17 cellular contexts compared by ENCODE assay signal in genomic region chr18:24078391-24078790, GRCh38.
DNase-seq lines count a peak whose midpoint lies in the region; ATAC-seq and TF ChIP-seq lines count a peak whose summit lies in the region.
"Had no signal": no experiment of that assay in that cellular context is flagged by ENCODE, and none has a peak within 500 bp of the region (broad histone marks: within the 10 kb centered on the region; RNA-seq: fewer than 3 reads in every experiment).

No MANE protein-coding gene starts in this region.

- H3K4me1 Mint-ChIP-seq in T-helper 17 cell (peaks cover 28% of the 10 kb centered on the region), glutamatergic neuron (ENCODE audit: low read depth, unreplicated experiment) (peaks cover 30% of the 10 kb centered on the region)

- ATAC-seq in left cardiac atrium (no peak), T-helper 17 cell (no peak), left lung (no peak)

- H3K9me3 ChIP-seq in left ventricle myocardium inferior (replicated peaks) (no peaks in the 10 kb centered on the region), T-helper 17 cell (ENCODE audit: control insufficient read depth, low read length, poor library complexity, severe bottlenecking) (no peaks in the 10 kb centered on the region), left lung (no peaks in the 10 kb centered on the region)
- H3K9me3 ChIP-seq: MG63 had no signal

- DNase-seq in left ventricle myocardium inferior (no peak), left cardiac atrium (no peak), T-helper 17 cell (no peak), glutamatergic neuron (no peak), globus pallidus (ENCODE audit: low spot score) (no peak), iPS-NIHi11 (ENCODE audit: low spot score) (no peak), left lung (no peak)
- DNase-seq: DMS 273 treated with DMSO at 0.1 percent for 48 hours; DND-41; H7; Kasumi-1; MG63; NCI-H1092; NCI-H1436 treated with DMSO at 0.1 percent for 48 hours; NCI-H748 treated with DMSO at 0.1 percent for 48 hours; NK-92 treated with Interleukin-12 subunit alpha and Interleukin-12 subunit beta, amount 100 ng/mL, for 24 hours; Right ventricle myocardium superior had no signal

- H3K27me3 Mint-ChIP-seq in T-helper 17 cell (no peaks in the 10 kb centered on the region), glutamatergic neuron (ENCODE audit: unreplicated experiment) (peaks cover 6% of the 10 kb centered on the region)

- H3K27ac Mint-ChIP-seq in T-helper 17 cell = peak overlapping the region; percentile 95
- peak overlapping the region; percentile 89 for H3K27ac Mint-ChIP-seq in glutamatergic neuron (ENCODE audit: unreplicated experiment)

- H3K4me3 Mint-ChIP-seq in T-helper 17 cell (no peak overlapping the region), glutamatergic neuron (ENCODE audit: unreplicated experiment) (peak overlapping the region; percentile 13)

- H3K9me3 Mint-ChIP-seq in glutamatergic neuron (ENCODE audit: unreplicated experiment) = peaks cover 11% of the 10 kb centered on the region

- intact Hi-C loops in left ventricle myocardium inferior (cut with micrococcal nuclease) = no loop called here
- intact Hi-C loops in left cardiac atrium (cut with DNase I) = loop anchor here in 1 of 2 donors (5.0 kb wide), 1 partner anchor 86 kb away; no protein-coding TSS in a partner anchor
- intact Hi-C loops in left lung (cut with DNase I) = no loop called here

- H3K4me1 ChIP-seq in left ventricle myocardium inferior (peaks cover 27% of the 10 kb centered on the region), left lung (peaks cover 4 to 6% of the 10 kb centered on the region in 2 donors)

- H3K36me3 ChIP-seq in left ventricle myocardium inferior (no peaks in the 10 kb centered on the region), left lung (peaks cover 0 to 24% of the 10 kb centered on the region in 2 donors)
- H3K36me3 ChIP-seq: MG63 had no signal

- TF ChIP-seq CTCF in left ventricle myocardium inferior (IDR thresholded peaks at IDR 0.05; ENCODE audit: borderline replicate concordance) (no peak), glutamatergic neuron (IDR thresholded peaks at IDR 0.05; ENCODE audit: partially characterized antibody, unreplicated experiment) (no peak), left lung (IDR thresholded peaks at IDR 0.05) (no peak)

- H3K36me3 Mint-ChIP-seq in T-helper 17 cell (ENCODE audit: low read depth) (peaks cover under 1% of the 10 kb centered on the region), glutamatergic neuron (ENCODE audit: unreplicated experiment) (peaks cover 6% of the 10 kb centered on the region)

- no peaks in the 10 kb centered on the region for H3K27me3 ChIP-seq in left ventricle myocardium inferior (ENCODE audit: low read depth)
- no peaks in the 10 kb centered on the region for H3K27me3 ChIP-seq in left lung
- H3K27me3 ChIP-seq: MG63 had no signal

- peak overlapping the region; percentile 86 for H3K27ac ChIP-seq in left ventricle myocardium inferior (replicated peaks)
- H3K27ac ChIP-seq in left lung = no peak overlapping the region

- H3K4me3 ChIP-seq in left ventricle myocardium inferior (no peak overlapping the region), left lung (no peak overlapping the region)
- H3K4me3 ChIP-seq: MG63 had no signal
